ENCODE assay signal across 8 cellular contexts in the genomic region with DNA sequence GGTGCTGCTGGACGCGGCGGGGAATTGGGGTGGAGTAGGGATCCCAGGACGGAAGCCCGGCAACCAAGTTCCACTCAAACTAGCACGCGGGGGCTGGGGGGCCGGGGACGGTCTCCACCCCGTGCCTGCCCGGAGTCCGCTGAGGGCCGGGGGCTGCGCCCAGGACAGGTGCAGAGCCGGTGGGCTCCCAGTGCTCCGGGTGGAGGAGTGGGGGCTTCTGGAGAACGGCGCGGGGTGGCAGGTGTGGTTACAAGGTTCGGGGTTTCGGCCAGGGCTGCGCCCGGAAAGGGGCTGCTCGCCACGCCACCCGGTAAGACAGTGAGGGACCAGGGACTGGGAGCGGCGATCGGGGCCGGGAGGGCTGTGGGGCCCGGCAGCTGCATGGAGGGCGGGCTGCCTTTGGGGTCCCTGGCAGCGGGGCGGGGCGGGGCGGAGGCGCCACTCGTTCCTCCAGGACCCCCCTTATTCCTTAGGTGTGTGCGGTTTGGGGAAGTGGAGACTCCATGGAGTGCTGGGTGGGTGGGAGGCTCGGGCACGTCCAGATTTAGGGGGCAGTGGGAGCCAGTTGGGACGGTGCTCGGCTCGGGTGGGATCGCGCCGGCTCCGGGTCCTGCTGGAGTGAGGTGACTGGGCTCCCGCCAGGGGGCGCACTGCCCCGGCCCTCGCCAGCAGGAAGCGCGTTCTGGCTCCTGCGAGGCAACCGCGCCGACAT. TPM values are rescaled to one million over a fixed set of nuclear protein-coding genes. Genes with fewer than 3 reads are reported as not detected.
DNase-seq lines count a peak whose midpoint lies in the region; ATAC-seq, FAIRE-seq and TF ChIP-seq lines count a peak whose summit lies in the region.

No MANE protein-coding gene starts in this region.

- H3K9ac ChIP-seq in HepG2 (ENCODE audit: insufficient read depth, low read depth, low read length) = no peak overlapping the region

- H3K36me3 ChIP-seq in HepG2 (replicated peaks in 1 of 2; ENCODE audit: control insufficient read depth in 1 of 2, insufficient read depth in 2 of 2, low read length in 2 of 2) = no peaks in the 10 kb centered on the region

- H3K9me3 Mint-ChIP-seq in activated CD4-positive, alpha-beta T cell treated with anti-CD3 and anti-CD28 coated beads, Interleukin-2, amount 10 ng/mL, durations not matched to agents 24 days and 14 days = no peaks in the 10 kb centered on the region

- H3K4me1 ChIP-seq in HepG2 (ENCODE audit: insufficient read depth, low read length) = no peaks in the 10 kb centered on the region

- H4K20me1 ChIP-seq in HepG2 (ENCODE audit: insufficient read depth, low read length) = no peaks in the 10 kb centered on the region

- TF ChIP-seq EP300 in HepG2 (IDR thresholded peaks at IDR 0.05; ENCODE audit: low read depth in 2 of 2, low read length in 2 of 2) (no peak), HepG2 (CRISPR knock-in tag; IDR thresholded peaks at IDR 0.05; ENCODE audit: borderline replicate concordance) (no peak)

- H3K4me3 ChIP-seq in coronary artery = peak overlapping the region; percentile 80
- peak overlapping the region in 1 of 3 experiments; percentile 33; a peak in 1 of 6 replicates for H3K4me3 ChIP-seq in HepG2 (replicated peaks in 1 of 3; ENCODE audit: insufficient read depth in 1 of 3, low read depth in 2 of 3, low read length in 3 of 3)

- intact Hi-C loops in activated CD4-positive, alpha-beta T cell treated with anti-CD3 and anti-CD28 coated beads, Interleukin-2, amount 10 ng/mL, durations not matched to agents 24 days and 14 days (cut with micrococcal nuclease) = loop anchor here (1.0 to 10.0 kb wide), 5 partner anchors 50 to 184 kb away; partner anchors contain the start of gene CD82
- intact Hi-C loops in HepG2 (cut with micrococcal nuclease; ENCODE audit: unreplicated experiment) = loop anchor here (5.0 kb wide), 1 partner anchor 185 kb away; no protein-coding TSS in a partner anchor

- H3K27ac ChIP-seq in coronary artery (peak overlapping the region in 1 of 2 donors; percentile 57), HepG2 (ENCODE audit: extremely low read length, insufficient read depth, low read length) (no peak overlapping the region)

- peaks cover 38% of the 10 kb centered on the region for H3K4me1 Mint-ChIP-seq in activated CD4-positive, alpha-beta T cell treated with anti-CD3 and anti-CD28 coated beads, Interleukin-2, amount 10 ng/mL, durations not matched to agents 24 days and 14 days

- no peak for TF ChIP-seq POLR2A in HepG2 (IDR thresholded peaks at IDR 0.05; ENCODE audit: insufficient read depth in 1 of 2, low read depth in 2 of 2, low read length in 2 of 2)

- ATAC-seq in HG02610 (IDR thresholded peaks at IDR 0.05; ENCODE audit: unreplicated experiment) = peak; percentile 49
- peak; percentile 93 for ATAC-seq in HepG2

- no TSS peak for BruUV-seq in HepG2 (replicated peaks; lab: Mats Ljungman, UMichigan)

- TF ChIP-seq CTCF in coronary artery (IDR thresholded peaks at IDR 0.05) = peak; percentile 96
- peak; percentile 88 for TF ChIP-seq CTCF in HepG2 (CRISPR knock-in tag; IDR thresholded peaks at IDR 0.05)

- DNase-seq in NCI-H2171 treated with DMSO at 0.1 percent for 48 hours (lab: John Stamatoyannopoulos, UW) = peak; percentile 81
- DNase-seq in activated CD4-positive, alpha-beta T cell treated with anti-CD3 and anti-CD28 coated beads, Interleukin-2, amount 10 ng/mL, durations not matched to agents 24 days and 14 days = peak; percentile 93
- peak; percentile 79 for DNase-seq in coronary artery (ENCODE audit: low spot score)
- DNase-seq in HepG2 (ENCODE audit: low spot score) = peak; percentile 16
- DNase-seq in stimulated activated CD4-positive, alpha-beta T cell treated with anti-CD3 and anti-CD28 coated beads, Interleukin-2, amount 100 ng/mL, for 24 hours = peak; percentile 83 to 87
- no peak for DNase-seq in NCI-H187 treated with DMSO at 0.1 percent for 48 hours (lab: John Stamatoyannopoulos, UW)

- peak; percentile 70 for TF ChIP-seq RAD21 in HepG2 (CRISPR knock-in tag; IDR thresholded peaks at IDR 0.05)

- no peaks in the 10 kb centered on the region for H3K36me3 Mint-ChIP-seq in activated CD4-positive, alpha-beta T cell treated with anti-CD3 and anti-CD28 coated beads, Interleukin-2, amount 10 ng/mL, durations not matched to agents 24 days and 14 days (ENCODE audit: low read depth)

- peaks cover 7 to 40% of the 10 kb centered on the region in 2 experiments; a peak in 4 of 5 replicates for H3K27me3 ChIP-seq in HepG2 (ENCODE audit: control insufficient read depth in 1 of 2, insufficient read depth in 2 of 2, low read length in 2 of 2)

- POLR2A ChIA-PET in HepG2 (lab: Yijun Ruan, JAX) = no interaction called here

- H3K4me2 ChIP-seq in HepG2 (ENCODE audit: low read depth, low read length) = peak overlapping the region; percentile 27; the same call in 1 of the 2 replicates

- in situ Hi-C loops in HepG2 (cut with HindIII; ENCODE audit: extremely low pct_ligation_motif_present, low pct_unique_long_range_greater_than_20kb) = loop anchor here (5.0 kb wide), 1 partner anchor 165 kb away; no protein-coding TSS in a partner anchor

- CTCF ChIA-PET in HepG2 (lab: Yijun Ruan, JAX; ENCODE audit: low intra/inter-chr PET ratio, low total read pairs) = interaction anchor here (1.1 to 1.7 kb wide), 3 partner anchors 47 to 184 kb away, joined by 4 read pairs; no protein-coding TSS in a partner anchor

- FAIRE-seq in G401.6 (lab: Jason Lieb, UNC) = peak; percentile 21
- FAIRE-seq in HepG2 (lab: Jason Lieb, UNC) = no peak

- peaks cover 41% of the 10 kb centered on the region for H3K27me3 Mint-ChIP-seq in activated CD4-positive, alpha-beta T cell treated with anti-CD3 and anti-CD28 coated beads, Interleukin-2, amount 10 ng/mL, durations not matched to agents 24 days and 14 days

- H3K9me3 ChIP-seq in HepG2 (ENCODE audit: low read length) = no peaks in the 10 kb centered on the region

- WGBS in HepG2 (ENCODE audit: low lambda C conversion rate) = 3% methylated on average over 12 of the region's 58 CpGs

- peak overlapping the region; percentile 87 for H3K4me3 Mint-ChIP-seq in activated CD4-positive, alpha-beta T cell treated with anti-CD3 and anti-CD28 coated beads, Interleukin-2, amount 10 ng/mL, durations not matched to agents 24 days and 14 days

- H3K27ac Mint-ChIP-seq in activated CD4-positive, alpha-beta T cell treated with anti-CD3 and anti-CD28 coated beads, Interleukin-2, amount 10 ng/mL, durations not matched to agents 24 days and 14 days = no peak overlapping the region

- no peaks in the 10 kb centered on the region for H3K79me2 ChIP-seq in HepG2 (ENCODE audit: insufficient read depth, low read length)

- no peak overlapping the region for H2AFZ ChIP-seq in HepG2 (ENCODE audit: low read length)

TF ChIP-seq in HepG2, 621 proteins besides CTCF, POLR2A, EP300 and RAD21 (continues in another document):
- TF ChIP-seq, protein P1, sequence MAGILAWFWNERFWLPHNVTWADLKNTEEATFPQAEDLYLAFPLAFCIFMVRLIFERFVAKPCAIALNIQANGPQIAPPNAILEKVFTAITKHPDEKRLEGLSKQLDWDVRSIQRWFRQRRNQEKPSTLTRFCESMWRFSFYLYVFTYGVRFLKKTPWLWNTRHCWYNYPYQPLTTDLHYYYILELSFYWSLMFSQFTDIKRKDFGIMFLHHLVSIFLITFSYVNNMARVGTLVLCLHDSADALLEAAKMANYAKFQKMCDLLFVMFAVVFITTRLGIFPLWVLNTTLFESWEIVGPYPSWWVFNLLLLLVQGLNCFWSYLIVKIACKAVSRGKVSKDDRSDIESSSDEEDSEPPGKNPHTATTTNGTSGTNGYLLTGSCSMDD (CRISPR knock-in tag; IDR thresholded peaks at IDR 0.05) = no peak
- TF ChIP-seq ZNF563 (CRISPR knock-in tag; IDR thresholded peaks at IDR 0.05) (0 out of 2 replicates have a peak, but pooled peaks have one; percentile 41), SALL1 (CRISPR knock-in tag; IDR thresholded peaks at IDR 0.05) (peak; percentile 32; the same call in 1 of the 2 replicates)

RNA-seq across cellular contexts. Expression of gene TSPAN18, which starts 0.8 kb away (rescaled TPM):
- total RNA-seq in activated CD4-positive, alpha-beta T cell treated with anti-CD3 and anti-CD28 coated beads, Interleukin-2, amount 10 ng/mL, durations not matched to agents 24 days and 14 days = 1.4 and 1.5 TPM in 2 replicates
- total RNA-seq in HepG2 (2016; rRNA removed; fragmentation: Illumina TruSeq; extraction: Trizol) = not detected in 2 replicates
- total RNA-seq in HepG2 (2016; cell fraction: cytosol; rRNA removed; fragmentation: Illumina TruSeq; extraction: Trizol; ENCODE audit: low read depth) = not detected in 2 replicates
- total RNA-seq in HepG2 (2016; cell fraction: insoluble cytoplasmic fraction; rRNA removed; fragmentation: Illumina TruSeq; extraction: Trizol) = not detected in 2 replicates
- total RNA-seq in HepG2 (2016; cell fraction: membrane; rRNA removed; fragmentation: Illumina TruSeq; extraction: Trizol) = not detected in 2 replicates
- not detected in 2 replicates for total RNA-seq in HepG2 (2016; cell fraction: nucleus; rRNA removed; fragmentation: Illumina TruSeq; extraction: Trizol)
- polyA plus RNA-seq in HepG2 (2011; rRNA removed) = not detected in 2 replicates
- polyA plus RNA-seq in HepG2 (2011; cell fraction: cytosol; rRNA removed) = not detected in 2 replicates
- not detected in 2 replicates for polyA plus RNA-seq in HepG2 (2011; cell fraction: nucleus; rRNA removed)
- polyA plus RNA-seq in HepG2 (2012) = not detected in 2 replicates
- not detected in 2 replicates for polyA plus RNA-seq in HepG2 (2016; cell fraction: cytosol; fragmentation: Illumina TruSeq; extraction: Trizol; ENCODE audit: low read depth)
- polyA plus RNA-seq in HepG2 (2016; cell fraction: insoluble cytoplasmic fraction; fragmentation: Illumina TruSeq; extraction: Trizol; ENCODE audit: low read depth) = not detected in 2 replicates
- polyA plus RNA-seq in HepG2 (2016; cell fraction: membrane; fragmentation: Illumina TruSeq; extraction: Trizol; ENCODE audit: low read depth) = not detected in 2 replicates
- polyA plus RNA-seq in HepG2 (2016; cell fraction: nucleus; fragmentation: Illumina TruSeq; extraction: Trizol; ENCODE audit: insufficient read depth, low read depth) = not detected in 2 replicates
- not detected in 2 replicates for polyA minus RNA-seq in HepG2 (2011; rRNA and poly(A)+ RNA removed; ENCODE audit: low replicate concordance)
- polyA minus RNA-seq in HepG2 (2011; cell fraction: cytosol; rRNA and poly(A)+ RNA removed) = not detected in 2 replicates
- not detected in 2 replicates for polyA minus RNA-seq in HepG2 (2011; cell fraction: nucleus; rRNA and poly(A)+ RNA removed)
